In the genomic region with DNA sequence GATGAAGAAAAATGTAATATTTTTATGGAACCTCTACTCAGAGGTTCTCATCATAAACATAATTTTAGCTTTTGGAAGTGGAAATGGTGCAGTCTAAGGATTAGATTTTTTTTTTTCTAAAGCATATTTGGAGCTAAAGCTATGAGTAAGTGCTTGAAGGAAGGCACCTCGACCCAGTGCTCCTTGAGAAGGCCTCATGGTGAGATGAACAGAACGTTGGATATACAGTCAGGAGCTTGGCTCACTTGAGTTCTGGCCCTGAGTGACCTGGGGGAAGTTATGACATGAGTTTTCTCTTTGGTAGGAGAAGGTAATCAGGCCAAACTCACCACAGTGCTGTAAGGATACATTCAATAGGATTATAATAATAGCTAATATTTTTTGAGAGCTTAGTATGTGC, we compare ENCODE assay signal across 20 cellular contexts.
DNase-seq lines count a peak whose midpoint lies in the region; ATAC-seq and TF ChIP-seq lines count a peak whose summit lies in the region.
"Had no signal": no experiment of that assay in that cellular context is flagged by ENCODE, and none has a peak within 500 bp of the region (broad histone marks: within the 10 kb centered on the region; RNA-seq: fewer than 3 reads in every experiment).

No MANE protein-coding gene starts in this region.

- WGBS in esophagus muscularis mucosa = 38% methylated on average over 2 of the region's 2 CpGs

- no peak overlapping the region for H3K4me3 Mint-ChIP-seq in mesothelial cell of epicardium
- H3K4me3 Mint-ChIP-seq: activated CD4-positive, alpha-beta T cell treated with anti-CD3 and anti-CD28 coated beads, Interleukin-2, amount 10 ng/mL, durations not matched to agents 24 days and 14 days; natural killer cell treated with Interleukin-12 subunit alpha and Interleukin-12 subunit beta and Interleukin-15 and Interleukin-18, amount 100 ng/mL, for 72 hours had no signal

- peaks cover 4% of the 10 kb centered on the region for H3K36me3 Mint-ChIP-seq in mesothelial cell of epicardium
- H3K36me3 Mint-ChIP-seq: natural killer cell treated with Interleukin-12 subunit alpha and Interleukin-12 subunit beta and Interleukin-15 and Interleukin-18, amount 100 ng/mL, for 72 hours had no signal

- intact Hi-C loops in esophagus muscularis mucosa (cut with DNase I) = no loop called here

- H3K9ac ChIP-seq in adipocyte (ENCODE audit: low read length) = peak overlapping the region; percentile 50

- H3K4me1 Mint-ChIP-seq in mesothelial cell of epicardium = peaks cover 10% of the 10 kb centered on the region
- H3K4me1 Mint-ChIP-seq: activated CD4-positive, alpha-beta T cell treated with anti-CD3 and anti-CD28 coated beads, Interleukin-2, amount 10 ng/mL, durations not matched to agents 24 days and 14 days had no signal

- peak; percentile 58 for DNase-seq in adipocyte (ENCODE audit: low read depth)
- DNase-seq in esophagus muscularis mucosa (ENCODE audit: extremely low spot score) = no peak
- no peak for DNase-seq in mesothelial cell of epicardium (ENCODE audit: low spot score in 2 of 2, unreplicated experiment in 2 of 2)
- peak; percentile 48 for DNase-seq in stromal cell of bone marrow (ENCODE audit: low read depth)
- DNase-seq in NAMALWA (ENCODE audit: low spot score) = no peak
- DNase-seq in central memory CD4-positive, alpha-beta T cell = no peak
- no peak for DNase-seq in NCI-H2107 (lab: John Stamatoyannopoulos, UW)
- DNase-seq: activated CD4-positive, alpha-beta T cell treated with anti-CD3 and anti-CD28 coated beads, Interleukin-2, amount 10 ng/mL, durations not matched to agents 24 days and 14 days; activated T-cell treated with anti-CD3 and anti-CD28 coated beads, Interleukin-2, amount 50 U/mL, for 1 hour; BE2C; DMS153; effector CD8-positive, alpha-beta T cell; Karpas-422; NCI-H1694 treated with DMSO at 0.1 percent for 48 hours; NCI-H774; stimulated activated CD4-positive, alpha-beta T cell treated with anti-CD3 and anti-CD28 coated beads, Interleukin-12 subunit alpha, Interleukin-12 subunit beta, amount 100 ng/mL, for 4 hours had no signal

- no peak for ATAC-seq in GM21737 (IDR thresholded peaks at IDR 0.05; ENCODE audit: unreplicated experiment)
- ATAC-seq: left colon; natural killer cell treated with Interleukin-12 subunit alpha and Interleukin-12 subunit beta and Interleukin-15 and Interleukin-18, amount 100 ng/mL, for 72 hours had no signal

- H3K27ac ChIP-seq in esophagus muscularis mucosa (replicated peaks in 1 of 4) = peak overlapping the region; percentile 16 to 44 (median 32)
- H3K27ac ChIP-seq: HL-60 had no signal

- H3K9me3 Mint-ChIP-seq in mesothelial cell of epicardium = peaks cover 30% of the 10 kb centered on the region
- H3K9me3 Mint-ChIP-seq: activated CD4-positive, alpha-beta T cell treated with anti-CD3 and anti-CD28 coated beads, Interleukin-2, amount 10 ng/mL, durations not matched to agents 24 days and 14 days; natural killer cell treated with Interleukin-12 subunit alpha and Interleukin-12 subunit beta and Interleukin-15 and Interleukin-18, amount 100 ng/mL, for 72 hours had no signal

- H3K4me3 ChIP-seq in adipocyte (ENCODE audit: low read length) (peak overlapping the region; percentile 66), esophagus muscularis mucosa (no peak overlapping the region)

- H3K9me3 ChIP-seq in adipocyte (ENCODE audit: control insufficient read depth, low read length) (peaks cover 8% of the 10 kb centered on the region), esophagus muscularis mucosa (no peaks in the 10 kb centered on the region)
- H3K9me3 ChIP-seq: BE2C had no signal

- H3K27me3 ChIP-seq in adipocyte (replicated peaks; ENCODE audit: control insufficient read depth, insufficient read depth, low read length) (peaks cover 5% of the 10 kb centered on the region), esophagus muscularis mucosa (no peaks in the 10 kb centered on the region)
- H3K27me3 ChIP-seq: BE2C had no signal

- H3K27ac Mint-ChIP-seq in mesothelial cell of epicardium = peak overlapping the region; percentile 67
- H3K27ac Mint-ChIP-seq: activated CD4-positive, alpha-beta T cell treated with anti-CD3 and anti-CD28 coated beads, Interleukin-2, amount 10 ng/mL, durations not matched to agents 24 days and 14 days had no signal

- TF ChIP-seq CTCF in esophagus muscularis mucosa (IDR thresholded peaks at IDR 0.05) (no peak), mesothelial cell of epicardium (IDR thresholded peaks at IDR 0.05; ENCODE audit: unreplicated experiment) (no peak)

- no peak for TF ChIP-seq POLR2A in esophagus muscularis mucosa (IDR thresholded peaks at IDR 0.05; ENCODE audit: low read depth)

- TF ChIP-seq EP300 in esophagus muscularis mucosa (IDR thresholded peaks at IDR 0.05) = no peak

- peaks cover 26% of the 10 kb centered on the region for H3K4me1 ChIP-seq in adipocyte (ENCODE audit: control insufficient read depth, insufficient read depth, low read length)
- H3K4me1 ChIP-seq in esophagus muscularis mucosa = peaks cover 5 to 15% (median 6%) of the 10 kb centered on the region in 4 donors
- H3K4me1 ChIP-seq: BE2C had no signal

- no peaks in the 10 kb centered on the region for H3K27me3 Mint-ChIP-seq in mesothelial cell of epicardium (ENCODE audit: low read depth)

- H3K36me3 ChIP-seq in adipocyte (ENCODE audit: control insufficient read depth, insufficient read depth, low read length, severe bottlenecking) (no peaks in the 10 kb centered on the region), esophagus muscularis mucosa (no peaks in the 10 kb centered on the region)
- H3K36me3 ChIP-seq: BE2C had no signal

Comparison
In these comparisons a context has a peak if more than half of its experiments do, and no peak if none do; other contexts are left out.
1. DNase-seq: peak in adipocyte (single experiment) and stromal cell of bone marrow (single experiment); none in esophagus muscularis mucosa (single experiment), mesothelial cell of epicardium (0 of 2), NAMALWA (single experiment), central memory CD4-positive, alpha-beta T cell (single experiment) and NCI-H2107 (single experiment).